In genomic region chr7:99918959-99919813, GRCh38 we compare ENCODE assay signal across 1 cellular context.
TF ChIP-seq lines count a peak whose summit lies in the region.

Gene TRIM4, minus strand, starts transcription at chr7:99919530. Its CDS starts 129 bp downstream, at chr7:99919401.

TF ChIP-seq in HepG2, 621 proteins besides CTCF, POLR2A, EP300 and RAD21 (continued from another document and continues in another):
- TF ChIP-seq EEA1 (CRISPR knock-in tag; IDR thresholded peaks at IDR 0.05; ENCODE audit: borderline replicate concordance) (0 out of 2 replicates have a peak, but pooled peaks have one; percentile 22), ZNF382 (CRISPR knock-in tag; IDR thresholded peaks at IDR 0.05; ENCODE audit: borderline replicate concordance) (no peak), HINFP (CRISPR knock-in tag; IDR thresholded peaks at IDR 0.05; ENCODE audit: low read depth) (peak; percentile 44; the same call in 1 of the 2 replicates), MYC (CRISPR knock-in tag; IDR thresholded peaks at IDR 0.05; ENCODE audit: borderline replicate concordance) (peak; percentile 81), RBM39 (IDR thresholded peaks at IDR 0.05; ENCODE audit: low read depth, low read length, poor library complexity, severe bottlenecking) (peak; percentile 56), PAWR (CRISPR knock-in tag; IDR thresholded peaks at IDR 0.05; ENCODE audit: borderline replicate concordance) (no peak), ZNF691 (CRISPR knock-in tag; IDR thresholded peaks at IDR 0.05; ENCODE audit: borderline replicate concordance, low read depth) (peak; percentile 56; the same call in 1 of the 2 replicates), FOXO1 (CRISPR knock-in tag; IDR thresholded peaks at IDR 0.05) (no peak; the same call in 1 of the 2 replicates), MLX (CRISPR knock-in tag; IDR thresholded peaks at IDR 0.05) (no peak), CBX5 (CRISPR knock-in tag; IDR thresholded peaks at IDR 0.05; ENCODE audit: borderline replicate concordance) (peak; percentile 15; the same call in 1 of the 2 replicates), NCOR1 (IDR thresholded peaks at IDR 0.05; ENCODE audit: borderline replicate concordance, low read length) (no peak), HNF4G (IDR thresholded peaks at IDR 0.05; ENCODE audit: borderline replicate concordance, low read depth, low read length) (peak; percentile 32; the same call in 1 of the 2 replicates), HNF4G (CRISPR knock-in tag; IDR thresholded peaks at IDR 0.05; ENCODE audit: borderline replicate concordance, low read depth) (no peak), ZNF276 (CRISPR knock-in tag; IDR thresholded peaks at IDR 0.05; ENCODE audit: low read depth) (0 out of 2 replicates have a peak, but pooled peaks have one; percentile 20), ZNF496 (CRISPR knock-in tag; IDR thresholded peaks at IDR 0.05; ENCODE audit: insufficient replicate concordance) (no peak), BCL3 (CRISPR knock-in tag; IDR thresholded peaks at IDR 0.05) (peak; percentile 85; the same call in 1 of the 2 replicates), ZBTB43 (CRISPR knock-in tag; conservative IDR thresholded peaks at IDR 0.05) (no peak), XBP1 (CRISPR knock-in tag; IDR thresholded peaks at IDR 0.05) (no peak), HNRNPH1 (optimal IDR thresholded peaks at IDR 0.05; ENCODE audit: low read depth, low read length) (no peak), KMT2A (CRISPR knock-in tag; IDR thresholded peaks at IDR 0.05) (peak; percentile 93; the same call in 1 of the 2 replicates), PCBP2 (optimal IDR thresholded peaks at IDR 0.05; ENCODE audit: low read depth, low read length, poor library complexity, severe bottlenecking) (no peak), THYN1 (CRISPR knock-in tag; IDR thresholded peaks at IDR 0.05; ENCODE audit: borderline replicate concordance, low read depth) (no peak), SUZ12 (IDR thresholded peaks at IDR 0.05; ENCODE audit: low read depth, low read length) (no peak), RNF219 (CRISPR knock-in tag; IDR thresholded peaks at IDR 0.05) (no peak), ZNF407 (CRISPR knock-in tag; IDR thresholded peaks at IDR 0.05; ENCODE audit: not compliant biosample characterization) (no peak), RFX5 (IDR thresholded peaks at IDR 0.05; ENCODE audit: low read depth, low read length) (no peak), TAF15 (IDR thresholded peaks at IDR 0.05; ENCODE audit: low read depth, low read length, poor library complexity, severe bottlenecking) (no peak), ATF7 (IDR thresholded peaks at IDR 0.05) (no peak), ATF7 (CRISPR knock-in tag; IDR thresholded peaks at IDR 0.05) (no peak), SETDB1 (CRISPR knock-in tag; IDR thresholded peaks at IDR 0.05; ENCODE audit: borderline replicate concordance) (no peak), MLXIP (CRISPR knock-in tag; IDR thresholded peaks at IDR 0.05; ENCODE audit: borderline replicate concordance) (no peak), ZNF766 (CRISPR knock-in tag; IDR thresholded peaks at IDR 0.05; ENCODE audit: borderline replicate concordance) (peak; percentile 54; the same call in 1 of the 2 replicates), PHF5A (CRISPR knock-in tag; IDR thresholded peaks at IDR 0.05; ENCODE audit: low read depth, unreplicated experiment) (peak; percentile 75), CREBL2 (CRISPR knock-in tag; IDR thresholded peaks at IDR 0.05; ENCODE audit: borderline replicate concordance) (peak; percentile 74; the same call in 1 of the 2 replicates), DNMT3B (CRISPR knock-in tag; conservative IDR thresholded peaks at IDR 0.05) (no peak), EHMT2 (IDR thresholded peaks at IDR 0.05; ENCODE audit: borderline replicate concordance, low read depth, low read length) (no peak), CENPX (CRISPR knock-in tag; IDR thresholded peaks at IDR 0.05) (no peak), RCOR2 (CRISPR knock-in tag; IDR thresholded peaks at IDR 0.05) (no peak)
